8 cellular contexts compared by ENCODE assay signal in genomic region chr22:40178417-40179409, GRCh38. TPM values are rescaled to one million over a fixed set of nuclear protein-coding genes. Genes with fewer than 3 reads are reported as not detected.
DNase-seq lines count a peak whose midpoint lies in the region; ATAC-seq, FAIRE-seq and TF ChIP-seq lines count a peak whose summit lies in the region.

No MANE protein-coding gene starts in this region.

- H3K27ac Mint-ChIP-seq in activated naive CD8-positive, alpha-beta T cell treated with anti-CD3 and anti-CD28 coated beads, Interleukin-2, amount 10 ng/mL, durations not matched to agents 7 days and 5 days, result peak overlapping the region; percentile 87

- H3K27me3 Mint-ChIP-seq in activated naive CD8-positive, alpha-beta T cell treated with anti-CD3 and anti-CD28 coated beads, Interleukin-2, amount 10 ng/mL, durations not matched to agents 7 days and 5 days, result no peaks in the 10 kb centered on the region

- H3K4me3 Mint-ChIP-seq in activated naive CD8-positive, alpha-beta T cell treated with anti-CD3 and anti-CD28 coated beads, Interleukin-2, amount 10 ng/mL, durations not matched to agents 7 days and 5 days, result peak overlapping the region; percentile 86

- POLR2A ChIA-PET in A673 (lab: Charles Lee; ENCODE audit: low non-redundant PET), result interaction anchor here (0.8 kb wide), 1 partner anchor 570 kb away, joined by 4 read pairs; no protein-coding TSS in a partner anchor
- POLR2A ChIA-PET in activated naive CD8-positive, alpha-beta T cell treated with anti-CD3 and anti-CD28 coated beads, Interleukin-2, amount 10 ng/mL, durations not matched to agents 7 days and 5 days (lab: Charles Lee), result interaction anchor here (0.8 to 4.6 kb wide), 14 partner anchors 10 to 732 kb away, joined by 3 to 104 read pairs (median 5); partner anchors contain the start of gene ADSL

- H3K27ac ChIP-seq in A673 (ENCODE audit: low read depth, low read length, poor library complexity, severe bottlenecking), result peak overlapping the region; percentile 93
- H3K27ac ChIP-seq in heart right ventricle, result peak overlapping the region; percentile 18 to 93 (median 83)

- H3K36me3 ChIP-seq in A673 (ENCODE audit: insufficient read depth, low read length, poor library complexity, severe bottlenecking) (no peaks in the 10 kb centered on the region), heart right ventricle (no peaks in the 10 kb centered on the region)

- 1% methylated on average over 17 of the region's 17 CpGs for WGBS in heart right ventricle, 2 donors

- no peaks in the 10 kb centered on the region for H3K9me3 Mint-ChIP-seq in activated naive CD8-positive, alpha-beta T cell treated with anti-CD3 and anti-CD28 coated beads, Interleukin-2, amount 10 ng/mL, durations not matched to agents 7 days and 5 days

- BruUV-seq in A673 (replicated peaks; lab: Mats Ljungman, UMichigan), result TSS peak; percentile 92

- H3K4me1 ChIP-seq in A673 (ENCODE audit: insufficient read depth, low read length, poor library complexity, severe bottlenecking) (peaks cover 36% of the 10 kb centered on the region), heart right ventricle (peaks cover 14 to 77% (median 72%) of the 10 kb centered on the region in 9 donors)

- CTCF ChIA-PET in A673 (lab: Charles Lee), result no interaction called here

- peaks cover 7% of the 10 kb centered on the region for H3K36me3 Mint-ChIP-seq in activated naive CD8-positive, alpha-beta T cell treated with anti-CD3 and anti-CD28 coated beads, Interleukin-2, amount 10 ng/mL, durations not matched to agents 7 days and 5 days

- peak; percentile 85 for FAIRE-seq in GM12892 (lab: Jason Lieb, UNC)

- H3K4me1 Mint-ChIP-seq in activated naive CD8-positive, alpha-beta T cell treated with anti-CD3 and anti-CD28 coated beads, Interleukin-2, amount 10 ng/mL, durations not matched to agents 7 days and 5 days, result peaks cover 50% of the 10 kb centered on the region

- intact Hi-C loops in A673 (cut with micrococcal nuclease; ENCODE audit: unreplicated experiment), result loop anchor here (5.0 kb wide), 1 partner anchor 136 kb away; no protein-coding TSS in a partner anchor
- intact Hi-C loops in heart right ventricle (cut with DNase I), result loop anchor here in 4 of 10 donors (2.0 to 5.0 kb wide), 3 partner anchors 94 to 136 kb away; no protein-coding TSS in a partner anchor

- peak overlapping the region; percentile 61 for H3K4me3 ChIP-seq in A673 (ENCODE audit: low read depth, low read length, poor library complexity, severe bottlenecking)
- H3K4me3 ChIP-seq in heart right ventricle, result peak overlapping the region; percentile 34 to 86 (median 66)

- H3K27me3 ChIP-seq in A673 (replicated peaks; ENCODE audit: insufficient read depth, low read depth, low read length, poor library complexity) (no peaks in the 10 kb centered on the region), heart right ventricle (no peaks in the 10 kb centered on the region)

- H3K9me3 ChIP-seq in A673 (ENCODE audit: low read depth, low read length, poor library complexity, severe bottlenecking) (no peaks in the 10 kb centered on the region), heart right ventricle (no peaks in the 10 kb centered on the region)

- TF ChIP-seq CTCF in A673 (conservative IDR thresholded peaks at IDR 0.05; ENCODE audit: low read depth, low read length) (no peak), heart right ventricle (IDR thresholded peaks at IDR 0.05) (no peak)

- TF ChIP-seq POLR2A in GM12892 (IDR thresholded peaks at IDR 0.05; ENCODE audit: low read depth, low read length), result peak; percentile 45; the same call in 1 of the 2 replicates

- peak; percentile 77 for DNase-seq in A673 (ENCODE audit: low spot score)
- no peak for DNase-seq in GM12892 (ENCODE audit: insufficient read length)
- DNase-seq in NOMO-1 treated with DMSO at 0.1 percent for 48 hours (lab: John Stamatoyannopoulos, UW; ENCODE audit: unreplicated experiment), result peak; percentile 15
- DNase-seq in activated naive CD8-positive, alpha-beta T cell treated with anti-CD3 and anti-CD28 coated beads, Interleukin-2, amount 10 ng/mL, durations not matched to agents 7 days and 5 days, result peak; percentile 49
- peak in 1 of 2 donors; percentile 30 for DNase-seq in heart right ventricle
- peak; percentile 70 for DNase-seq in pons (ENCODE audit: low spot score)

- ATAC-seq in activated naive CD8-positive, alpha-beta T cell treated with anti-CD3 and anti-CD28 coated beads, Interleukin-2, amount 10 ng/mL, durations not matched to agents 7 days and 5 days (ENCODE audit: low read depth), result peak; percentile 23
- ATAC-seq in heart right ventricle (peak; percentile 2 to 57 (median 42)), HG03196 (IDR thresholded peaks at IDR 0.05; ENCODE audit: unreplicated experiment) (no peak), GM18511 (IDR thresholded peaks at IDR 0.05; ENCODE audit: unreplicated experiment) (no peak)

RNA-seq across cellular contexts. Expression of gene TNRC6B, which starts 1.0 kb away (rescaled TPM):
- total RNA-seq in A673 (2021), result 52.2 and 56.6 TPM in 2 replicates
- 10.7 TPM for polyA plus RNA-seq in GM12892 (2012; ENCODE audit: missing spikeins)
- total RNA-seq in activated naive CD8-positive, alpha-beta T cell treated with anti-CD3 and anti-CD28 coated beads, Interleukin-2, amount 10 ng/mL, durations not matched to agents 7 days and 5 days, result 10 to 100 TPM; 89.6 to 91.4 TPM
- 10 to 100 TPM; 36.3 to 62.5 (median 56.0) TPM for total RNA-seq in heart right ventricle
- polyA plus RNA-seq in heart right ventricle, result 10 to 100 TPM in 1 of 2 donors, 1 to 10 TPM in 1; 1.7 to 21.6 TPM

Comparison
In these comparisons a context has a peak if more than half of its experiments do, and no peak if none do; other contexts are left out.
1. ATAC-seq: peak in activated naive CD8-positive, alpha-beta T cell treated with anti-CD3 and anti-CD28 coated beads, Interleukin-2, amount 10 ng/mL, durations not matched to agents 7 days and 5 days (single experiment) and heart right ventricle (8 of 8); none in HG03196 (single experiment) and GM18511 (single experiment).